ENCODE assay signal across 31 cellular contexts in the genomic region with DNA sequence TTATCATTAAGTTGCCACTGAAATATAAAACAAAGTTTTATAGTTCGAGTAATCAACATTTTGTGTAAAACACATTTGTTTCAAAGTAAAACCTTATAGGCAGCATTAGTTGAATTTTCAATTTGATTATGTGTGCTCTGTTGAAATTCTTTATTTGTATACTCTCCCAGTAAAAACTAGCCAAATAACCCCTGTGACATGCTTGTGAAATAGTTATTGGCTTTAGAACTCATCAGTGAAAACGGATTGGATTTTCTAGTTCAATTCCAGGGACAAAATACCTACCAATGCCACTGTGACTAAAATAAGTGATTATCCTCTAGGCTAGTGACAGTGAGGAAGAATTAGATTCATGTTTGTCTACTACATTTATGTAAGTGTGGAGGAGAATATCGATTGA.
"Had no signal": no experiment of that assay in that cellular context is flagged by ENCODE, and none has a peak within 500 bp of the region (broad histone marks: within the 10 kb centered on the region; RNA-seq: fewer than 3 reads in every experiment).

No MANE protein-coding gene starts in this region.

- H3K9me3 Mint-ChIP-seq: natural killer cell; nephron; neural progenitor cell; stimulated activated memory B cell treated with anti-CD40 and anti-IgM and Interleukin-4, amounts not matched to agents 10 μg/mL and 1 μg/mL and 100 μg/mL, for 72 hours; type B pancreatic cell had no signal

- ATAC-seq: natural killer cell; psoas muscle; right cardiac atrium; sciatic nerve; stimulated activated memory B cell treated with anti-CD40 and anti-IgM and Interleukin-4, amounts not matched to agents 10 μg/mL and 1 μg/mL and 100 μg/mL, for 72 hours; stimulated activated naive CD8-positive, alpha-beta T cell treated with anti-CD3 and anti-CD28 coated beads, Interleukin-15, amount 100 ng/mL, for 72 hours; stimulated activated naive CD8-positive, alpha-beta T cell treated with anti-CD3 and anti-CD28 coated beads, Interleukin-15, Interleukin-2, amounts not matched to agents 100 U/mL and 50 U/mL, for 24 hours; upper lobe of right lung had no signal

- H3K36me3 ChIP-seq: neural progenitor cell, ovary, spleen, suprapubic skin, tibial artery, transverse colon, upper lobe of right lung, uterus had no signal

- H3K27me3 Mint-ChIP-seq: progenitor cell of endocrine pancreas; stimulated activated memory B cell treated with anti-CD40 and anti-IgM and Interleukin-4, amounts not matched to agents 10 μg/mL and 1 μg/mL and 100 μg/mL, for 72 hours; stimulated activated naive CD8-positive, alpha-beta T cell treated with anti-CD3 and anti-CD28 coated beads, Interleukin-15, amount 100 ng/mL, for 72 hours; type B pancreatic cell had no signal

- H3K9ac ChIP-seq: neural progenitor cell, parathyroid adenoma had no signal

- H3K4me2 ChIP-seq: neural progenitor cell, smooth muscle cell had no signal

- H3K4me3 ChIP-seq: neural progenitor cell, ovary, psoas muscle, skin epidermis, smooth muscle cell, spleen, suprapubic skin, testis, tibial artery, transverse colon, upper lobe of right lung, uterus had no signal

- H3K9me3 ChIP-seq: ovary, psoas muscle, spleen, suprapubic skin, testis, tibial artery, transverse colon, upper lobe of right lung, uterus had no signal

- H2AFZ ChIP-seq: neural progenitor cell, parathyroid adenoma had no signal

- DNase-seq: natural killer cell; occipital lobe; ovary; posterior cingulate gyrus; psoas muscle; right cardiac atrium; spleen; stimulated activated CD4-positive, alpha-beta T cell treated with anti-CD3 and anti-CD28 coated beads, Interleukin-12 subunit alpha, Interleukin-12 subunit beta, amount 100 ng/mL, for 4 hours; stimulated activated CD4-positive, alpha-beta T cell treated with anti-CD3 and anti-CD28 coated beads, Interleukin-1b, Interleukin-23, amount 100 ng/mL, for 48 hours; stimulated activated CD4-positive, alpha-beta T cell treated with anti-CD3 and anti-CD28 coated beads, Interleukin-4, amount 100 ng/mL, for 1 hour; stimulated activated CD4-positive, alpha-beta T cell treated with anti-CD3 and anti-CD28 coated beads, Interleukin-4, amount 100 ng/mL, for 4 hours; stimulated activated CD8-positive, alpha-beta memory T cell treated with anti-CD3 and anti-CD28 coated beads, Interleukin-4, amount 100 ng/mL, for 48 hours; stimulated activated naive CD4-positive, alpha-beta T cell; stimulated activated naive CD8-positive, alpha-beta T cell treated with anti-CD3 and anti-CD28 coated beads, Interleukin-15, amount 100 ng/mL, for 72 hours; stimulated activated naive CD8-positive, alpha-beta T cell treated with anti-CD3 and anti-CD28 coated beads, Interleukin-15, Interleukin-2, amounts not matched to agents 100 U/mL and 50 U/mL, for 24 hours; substantia nigra; testis; tibial artery; transverse colon; upper lobe of right lung; uterus had no signal

- H3K4me3 Mint-ChIP-seq: nephron; neural progenitor cell; stimulated activated memory B cell treated with anti-CD40 and anti-IgM and Interleukin-4, amounts not matched to agents 10 μg/mL and 1 μg/mL and 100 μg/mL, for 72 hours; stimulated activated naive CD8-positive, alpha-beta T cell treated with anti-CD3 and anti-CD28 coated beads, Interleukin-15, amount 100 ng/mL, for 72 hours; type B pancreatic cell had no signal

- H3K79me2 ChIP-seq: parathyroid adenoma had no signal

- H3K27ac ChIP-seq: neural progenitor cell, ovary, parathyroid adenoma, psoas muscle, spleen, suprapubic skin, testis, tibial artery, transverse colon, upper lobe of right lung, uterus had no signal

- H3K27ac Mint-ChIP-seq: natural killer cell; neural progenitor cell; progenitor cell of endocrine pancreas; stimulated activated memory B cell treated with anti-CD40 and anti-IgM and Interleukin-4, amounts not matched to agents 10 μg/mL and 1 μg/mL and 100 μg/mL, for 72 hours; stimulated activated naive CD8-positive, alpha-beta T cell treated with anti-CD3 and anti-CD28 coated beads, Interleukin-15, amount 100 ng/mL, for 72 hours; type B pancreatic cell had no signal

- H3K27me3 ChIP-seq: neural progenitor cell, ovary, spleen, suprapubic skin, testis, tibial artery, transverse colon, upper lobe of right lung, uterus had no signal

- H3K4me1 ChIP-seq: parathyroid adenoma, psoas muscle, suprapubic skin, testis, tibial artery, transverse colon, upper lobe of right lung, uterus had no signal

- H3K36me3 Mint-ChIP-seq: natural killer cell; neural progenitor cell; stimulated activated memory B cell treated with anti-CD40 and anti-IgM and Interleukin-4, amounts not matched to agents 10 μg/mL and 1 μg/mL and 100 μg/mL, for 72 hours; type B pancreatic cell had no signal
